ENCODE assay signal across 1 cellular context in genomic region chr3:125087768-125088391, GRCh38.
TF ChIP-seq lines count a peak whose summit lies in the region.

No MANE protein-coding gene starts in this region.

TF ChIP-seq in IMR-90, 13 proteins besides CTCF, POLR2A, EP300 and RAD21:
- TF ChIP-seq CHD1 (IDR thresholded peaks at IDR 0.05; ENCODE audit: low read depth, low read length) (no peak), USF2 (IDR thresholded peaks at IDR 0.05; ENCODE audit: low read depth, low read length) (no peak), MXI1 (IDR thresholded peaks at IDR 0.05; ENCODE audit: borderline replicate concordance, low read depth, low read length) (no peak), BHLHE40 (IDR thresholded peaks at IDR 0.05; ENCODE audit: low read depth, low read length) (no peak), CEBPB (IDR thresholded peaks at IDR 0.05; ENCODE audit: low read depth, low read length) (no peak), NFE2L2 (IDR thresholded peaks at IDR 0.05; ENCODE audit: low read depth, low read length) (no peak), MAZ (IDR thresholded peaks at IDR 0.05; ENCODE audit: borderline replicate concordance, low read depth, low read length) (no peak), RFX5 (IDR thresholded peaks at IDR 0.05; ENCODE audit: low read depth, low read length) (no peak), FOS (IDR thresholded peaks at IDR 0.05; ENCODE audit: low read depth, low read length) (0 out of 2 replicates have a peak, but pooled peaks have one; percentile 16)
TF ChIP-seq in IMR-90: peak in this region for 1.
